In genomic region chr7:74570533-74571156, GRCh38 we compare ENCODE assay signal across 24 cellular contexts.
"Had no signal": no experiment of that assay in that cellular context is flagged by ENCODE, and none has a peak within 500 bp of the region (broad histone marks: within the 10 kb centered on the region; RNA-seq: fewer than 3 reads in every experiment).

No MANE protein-coding gene starts in this region.

- H3K9me3 ChIP-seq: breast epithelium, left lung, lower lobe of right lung, right atrium auricular region, stomach, thyroid gland, upper lobe of left lung, vagina had no signal

- H3K27ac ChIP-seq: breast epithelium, epithelial cell of prostate, left lung, lower lobe of right lung, right atrium auricular region, stomach, upper lobe of left lung, vagina had no signal

- H3K4me2 ChIP-seq: smooth muscle cell had no signal

- H3K27me3 ChIP-seq: breast epithelium, left lung, right atrium auricular region, stomach, thyroid gland, upper lobe of left lung, vagina had no signal

- H3K4me3 ChIP-seq: breast epithelium, left lung, lower lobe of right lung, right atrium auricular region, smooth muscle cell, stomach, thyroid gland, upper lobe of left lung, vagina had no signal

- H3K4me1 ChIP-seq: breast epithelium, lower lobe of right lung, right atrium auricular region, upper lobe of left lung had no signal

- H3K36me3 Mint-ChIP-seq: natural killer cell treated with Interleukin-12 subunit alpha and Interleukin-12 subunit beta and Interleukin-15 and Interleukin-18, amount 100 ng/mL, for 72 hours had no signal

- H3K27ac Mint-ChIP-seq: activated naive CD8-positive, alpha-beta T cell treated with anti-CD3 and anti-CD28 coated beads, Interleukin-2, amount 50 U/mL, for 24 hours; natural killer cell treated with Interleukin-12 subunit alpha and Interleukin-12 subunit beta and Interleukin-15 and Interleukin-18, amount 100 ng/mL, for 72 hours; stimulated activated naive B cell treated with anti-CD40 and anti-IgM and Interleukin-4, amounts not matched to agents 10 μg/mL and 1 μg/mL and 100 μg/mL, for 72 hours had no signal

- H3K36me3 ChIP-seq: breast epithelium, left lung, lower lobe of right lung, right atrium auricular region, stomach, thyroid gland, upper lobe of left lung, vagina had no signal

- DNase-seq: activated CD4-positive, alpha-beta T cell treated with anti-CD3 and anti-CD28 coated beads for 1 hour; activated CD8-positive, alpha-beta memory T cell treated with anti-CD3 and anti-CD28 coated beads for 24 hours; activated gamma-delta T cell; activated naive CD4-positive, alpha-beta T cell treated with anti-CD3 and anti-CD28 coated beads, Interleukin-2, amount 50 U/mL, for 16 hours; activated naive CD8-positive, alpha-beta T cell treated with anti-CD3 and anti-CD28 coated beads, Interleukin-2, amount 50 U/mL, for 24 hours; dermis blood vessel endothelial cell; effector CD4-positive, alpha-beta T cell; left lung; lower lobe of right lung; mesendoderm; stimulated activated CD8-positive, alpha-beta memory T cell treated with anti-CD3 and anti-CD28 coated beads, Interleukin-4, amount 100 ng/mL, for 48 hours; stimulated activated naive B cell treated with anti-CD40 and anti-IgM and Interleukin-4, amounts not matched to agents 10 μg/mL and 1 μg/mL and 100 μg/mL, for 72 hours; stomach; thyroid gland; upper lobe of left lung had no signal

- H3K4me3 Mint-ChIP-seq: activated naive CD8-positive, alpha-beta T cell treated with anti-CD3 and anti-CD28 coated beads, Interleukin-2, amount 50 U/mL, for 24 hours; natural killer cell treated with Interleukin-12 subunit alpha and Interleukin-12 subunit beta and Interleukin-15 and Interleukin-18, amount 100 ng/mL, for 72 hours; stimulated activated naive B cell treated with anti-CD40 and anti-IgM and Interleukin-4, amounts not matched to agents 10 μg/mL and 1 μg/mL and 100 μg/mL, for 72 hours; WTC11 had no signal

- H3K9me3 Mint-ChIP-seq: activated naive CD8-positive, alpha-beta T cell treated with anti-CD3 and anti-CD28 coated beads, Interleukin-2, amount 50 U/mL, for 24 hours; natural killer cell treated with Interleukin-12 subunit alpha and Interleukin-12 subunit beta and Interleukin-15 and Interleukin-18, amount 100 ng/mL, for 72 hours; stimulated activated naive B cell treated with anti-CD40 and anti-IgM and Interleukin-4, amounts not matched to agents 10 μg/mL and 1 μg/mL and 100 μg/mL, for 72 hours; WTC11 had no signal

- FAIRE-seq: colon, frontal cortex had no signal

- H3K27me3 Mint-ChIP-seq: activated naive CD8-positive, alpha-beta T cell treated with anti-CD3 and anti-CD28 coated beads, Interleukin-2, amount 50 U/mL, for 24 hours; stimulated activated naive B cell treated with anti-CD40 and anti-IgM and Interleukin-4, amounts not matched to agents 10 μg/mL and 1 μg/mL and 100 μg/mL, for 72 hours had no signal
